11 cellular contexts compared by ENCODE assay signal in genomic region chr10:95327367-95327766, GRCh38. TPM values are rescaled to one million over a fixed set of nuclear protein-coding genes. Genes with fewer than 3 reads are reported as not detected.
DNase-seq lines count a peak whose midpoint lies in the region; ATAC-seq, FAIRE-seq and TF ChIP-seq lines count a peak whose summit lies in the region.
"Had no signal": no experiment of that assay in that cellular context is flagged by ENCODE, and none has a peak within 500 bp of the region (broad histone marks: within the 10 kb centered on the region; RNA-seq: fewer than 3 reads in every experiment).

No MANE protein-coding gene starts in this region.

- H3K36me3 ChIP-seq in PC-3 (ENCODE audit: low read depth, low read length): no peaks in the 10 kb centered on the region
- peaks cover 0 to 97% of the 10 kb centered on the region in 2 donors for H3K36me3 ChIP-seq in gastroesophageal sphincter
- H3K36me3 ChIP-seq in small intestine (ENCODE audit: control insufficient read depth in 2 of 2, insufficient read depth in 2 of 2, low read length in 2 of 2): no peaks in the 10 kb centered on the region
- H3K36me3 ChIP-seq: ovary had no signal

- CTCF ChIA-PET in PC-3 (lab: Charles Lee): no interaction called here
- CTCF ChIA-PET in CD4-positive, alpha-beta T cell (lab: Charles Lee): no interaction called here

- H3K4me3 ChIP-seq in PC-3 (ENCODE audit: low read length) (no peak overlapping the region), gastroesophageal sphincter (no peak overlapping the region), small intestine (ENCODE audit: low read depth in 1 of 2, low read length in 2 of 2) (no peak overlapping the region)
- H3K4me3 ChIP-seq: ovary had no signal

- WGBS in gastroesophageal sphincter (ENCODE audit: low coverage in 1 of 2), 2 donors: 37 to 43% methylated on average over 2 to 3 of the region's 5 CpGs
- WGBS in small intestine, 3 donors: 18 to 43% (median 32%) methylated on average over 5 of the region's 5 CpGs

- no peak for TF ChIP-seq EP300 in gastroesophageal sphincter (IDR thresholded peaks at IDR 0.05)

- peaks cover 29% of the 10 kb centered on the region for H3K4me1 ChIP-seq in PC-3 (ENCODE audit: insufficient read depth, low read length)
- H3K4me1 ChIP-seq in gastroesophageal sphincter: peaks cover 0 to 73% (median 7%) of the 10 kb centered on the region in 3 donors
- H3K4me1 ChIP-seq in small intestine (ENCODE audit: control insufficient read depth in 2 of 2, insufficient read depth in 1 of 2, low read depth in 1 of 2, low read length in 1 of 2): peaks cover 2 to 6% of the 10 kb centered on the region in 2 donors

- no peak overlapping the region for H3K9ac ChIP-seq in PC-3 (ENCODE audit: low read length)

- H3K4me2 ChIP-seq in PC-3 (ENCODE audit: low read length): no peak overlapping the region

- no peaks in the 10 kb centered on the region for H3K4me1 Mint-ChIP-seq in CD4-positive, alpha-beta T cell (ENCODE audit: low read depth)

- DNase-seq in HT-29 (ENCODE audit: low spot score) (peak; percentile 40), PC-3 (peak; percentile 36), small intestine (peak; percentile 77), RKO (ENCODE audit: low spot score) (no peak)
- no peak for DNase-seq in CD4-positive, alpha-beta T cell
- DNase-seq: activated CD4-positive, alpha-beta T cell treated with anti-CD3 and anti-CD28 coated beads, Interleukin-2, amount 50 U/mL, for 1 hour had no signal

- H3K27ac Mint-ChIP-seq in CD4-positive, alpha-beta T cell: no peak overlapping the region

- H3K36me3 Mint-ChIP-seq in CD4-positive, alpha-beta T cell (ENCODE audit: low read depth): no peaks in the 10 kb centered on the region

- TF ChIP-seq CTCF in PC-3 (conservative IDR thresholded peaks at IDR 0.05; ENCODE audit: low read depth, low read length) (no peak), gastroesophageal sphincter (IDR thresholded peaks at IDR 0.05) (peak in 2 of 4 experiments; percentile 22 to 29)
- TF ChIP-seq CTCF in CD4-positive, alpha-beta T cell (IDR thresholded peaks at IDR 0.05): no peak

- ATAC-seq in PC-3: no peak
- peak; percentile 45 for ATAC-seq in gastroesophageal sphincter
- ATAC-seq in CD4-positive, alpha-beta T cell (ENCODE audit: poor library complexity): no peak
- ATAC-seq in HG02840 (IDR thresholded peaks at IDR 0.05; ENCODE audit: low FRiP score, unreplicated experiment): no peak
- no peak for ATAC-seq in HG02623 (IDR thresholded peaks at IDR 0.05; ENCODE audit: unreplicated experiment)

- FAIRE-seq in small intestine (lab: Jason Lieb, UNC): no peak
- FAIRE-seq: endothelial cell of umbilical vein had no signal

- H3K27me3 Mint-ChIP-seq in CD4-positive, alpha-beta T cell: no peaks in the 10 kb centered on the region

- H3K27ac ChIP-seq in PC-3 (ENCODE audit: low read length) (no peak overlapping the region), gastroesophageal sphincter (peak overlapping the region; percentile 3 to 83 (median 75)), small intestine (ENCODE audit: low read depth in 1 of 2, low read length in 1 of 2) (peak overlapping the region in 1 of 2 donors; percentile 69)
- no peak overlapping the region for H3K27ac ChIP-seq in CD4-positive, alpha-beta T cell (ENCODE audit: low read depth, low read length)
- H3K27ac ChIP-seq: ovary had no signal

- intact Hi-C loops in PC-3 (cut with micrococcal nuclease): no loop called here
- intact Hi-C loops in CD4-positive, alpha-beta T cell (cut with DNase I, micrococcal nuclease): no loop called here

- no peaks in the 10 kb centered on the region for H3K9me2 ChIP-seq in PC-3 (replicated peaks; ENCODE audit: low read length)

- no peak for TF ChIP-seq POLR2A in gastroesophageal sphincter (IDR thresholded peaks at IDR 0.05)

- no peaks in the 10 kb centered on the region for H3K9me3 Mint-ChIP-seq in CD4-positive, alpha-beta T cell

- no peaks in the 10 kb centered on the region for H3K79me2 ChIP-seq in PC-3 (ENCODE audit: low read length)

- BruUV-seq in PC-3 (replicated peaks; lab: Mats Ljungman, UMichigan): no TSS peak

- no peak overlapping the region for H3K4me3 Mint-ChIP-seq in CD4-positive, alpha-beta T cell

- H3K27me3 ChIP-seq in PC-3 (ENCODE audit: low read length): no peaks in the 10 kb centered on the region
- H3K27me3 ChIP-seq in gastroesophageal sphincter: no peaks in the 10 kb centered on the region
- no peaks in the 10 kb centered on the region for H3K27me3 ChIP-seq in small intestine (ENCODE audit: control insufficient read depth in 2 of 2, insufficient read depth in 2 of 2, low read length in 2 of 2)
- no peaks in the 10 kb centered on the region for H3K27me3 ChIP-seq in CD4-positive, alpha-beta T cell (ENCODE audit: control insufficient read depth, insufficient read depth, low read length)
- H3K27me3 ChIP-seq: ovary had no signal

- H3K9me3 ChIP-seq in PC-3 (ENCODE audit: low read length) (no peaks in the 10 kb centered on the region), gastroesophageal sphincter (no peaks in the 10 kb centered on the region), small intestine (ENCODE audit: control insufficient read depth, low read depth) (no peaks in the 10 kb centered on the region)
- H3K9me3 ChIP-seq in CD4-positive, alpha-beta T cell (ENCODE audit: control insufficient read depth, low read length): no peaks in the 10 kb centered on the region
- H3K9me3 ChIP-seq: ovary had no signal

- H3F3A ChIP-seq in PC-3 (ENCODE audit: low read length, unreplicated experiment): no peaks in the 10 kb centered on the region

- POLR2A ChIA-PET in PC-3 (lab: Charles Lee; ENCODE audit: unreplicated experiment): interaction anchor here (0.5 kb wide), 1 partner anchor 75 kb away, joined by 39 read pairs; no protein-coding TSS in a partner anchor
- POLR2A ChIA-PET in CD4-positive, alpha-beta T cell (lab: Charles Lee): no interaction called here

- no peak overlapping the region for H2AFZ ChIP-seq in PC-3 (ENCODE audit: low read length)

- H4K20me1 ChIP-seq in PC-3 (ENCODE audit: low read length): no peaks in the 10 kb centered on the region

RNA-seq across cellular contexts. Expression of gene PDLIM1, which starts 36.6 kb away (rescaled TPM):
- 20.0 and 25.3 TPM in 2 replicates for total RNA-seq in HT-29 (2014; rRNA removed; shearing (Covaris generic))
- total RNA-seq in PC-3 (2014; rRNA removed): 28.2 and 48.7 TPM in 2 replicates
- total RNA-seq in gastroesophageal sphincter: 10 to 100 TPM; 25.4 to 74.1 (median 68.5) TPM
- polyA plus RNA-seq in small intestine: 100 to 1,000 TPM; 206 to 572 (median 368) TPM
- total RNA-seq in CD4-positive, alpha-beta T cell: under 1 TPM; 0.41 to 0.75 TPM

Comparison
In these comparisons a context has a peak if more than half of its experiments do, and no peak if none do; other contexts are left out.
1. DNase-seq: peak in HT-29 (single experiment), PC-3 (single experiment) and small intestine (single experiment); none in CD4-positive, alpha-beta T cell (0 of 10) and RKO (single experiment).
2. H3K27ac ChIP-seq: peak in gastroesophageal sphincter (4 of 4); none in PC-3 (single experiment) and CD4-positive, alpha-beta T cell (single experiment).
3. RNA of gene PDLIM1, which starts 36.6 kb away (total RNA-seq): 25.4 to 74.1 TPM in gastroesophageal sphincter, 28.2 to 48.7 TPM in PC-3 and 20.0 to 25.3 TPM in HT-29; 0.41 to 0.75 TPM in CD4-positive, alpha-beta T cell; every median in the first group is over 10 times any median in the second.